In the genomic region with DNA sequence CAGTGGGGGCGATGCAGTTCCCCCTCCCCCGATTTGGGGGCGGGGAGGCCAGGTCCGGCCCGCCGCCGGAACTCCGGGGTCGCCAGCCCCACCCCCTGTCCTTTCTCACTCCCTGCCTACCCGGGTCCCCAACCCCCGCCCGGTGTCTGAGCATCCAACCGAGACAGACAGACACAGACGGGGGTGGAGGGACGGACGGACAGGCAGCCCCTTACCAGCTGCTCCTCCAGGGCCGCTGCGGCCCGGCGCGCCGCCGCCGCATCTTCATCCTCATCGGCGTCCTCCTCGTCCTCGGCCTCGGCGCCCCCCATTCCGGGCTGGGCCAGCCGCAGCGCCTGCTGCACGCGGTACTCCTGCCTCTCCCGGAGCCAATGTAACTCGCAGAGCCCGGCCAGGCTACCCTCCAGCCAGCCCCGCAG, we compare ENCODE assay signal across 6 cellular contexts. TPM values are rescaled to one million over a fixed set of nuclear protein-coding genes. Genes with fewer than 3 reads are reported as not detected.
DNase-seq lines count a peak whose midpoint lies in the region; ATAC-seq and TF ChIP-seq lines count a peak whose summit lies in the region.

No MANE protein-coding gene starts in this region.

- H3K4me1 ChIP-seq in BE2C = peaks cover 3% of the 10 kb centered on the region; the same call in 1 of the 2 replicates
- H3K4me1 ChIP-seq in KMS-11 (ENCODE audit: low read depth, poor library complexity, severe bottlenecking) = peaks cover 32% of the 10 kb centered on the region
- peaks cover 8 to 37% of the 10 kb centered on the region in 2 donors for H3K4me1 ChIP-seq in thoracic aorta (ENCODE audit: control insufficient read depth in 1 of 2, low read depth in 2 of 2)

- H3K79me2 ChIP-seq in KMS-11 (ENCODE audit: insufficient read depth, low read depth) = no peaks in the 10 kb centered on the region

- H3K27ac ChIP-seq in KMS-11 (no peak overlapping the region), thoracic aorta (peak overlapping the region; percentile 89 to 92)

- no peak overlapping the region for H3K9ac ChIP-seq in KMS-11

- peak overlapping the region; percentile 45 for H2AFZ ChIP-seq in KMS-11 (ENCODE audit: low read depth)

- H3K36me3 ChIP-seq in BE2C (no peaks in the 10 kb centered on the region), KMS-11 (ENCODE audit: insufficient read depth) (no peaks in the 10 kb centered on the region), thoracic aorta (no peaks in the 10 kb centered on the region)

- TF ChIP-seq CTCF in BE2C (IDR thresholded peaks at IDR 0.05; ENCODE audit: low read depth, low read length) (no peak), KMS-11 (conservative IDR thresholded peaks at IDR 0.05; ENCODE audit: low read depth, low read length) (no peak), thoracic aorta (IDR thresholded peaks at IDR 0.05) (no peak)

- peak; percentile 3 for ATAC-seq in thoracic aorta (ENCODE audit: insufficient number of reproducible peaks, low FRiP score, low read depth)

- H4K20me1 ChIP-seq in KMS-11 (ENCODE audit: insufficient read depth) = no peaks in the 10 kb centered on the region

- H3K4me3 ChIP-seq in BE2C (ENCODE audit: low read depth, low read length) (peak overlapping the region; percentile 66), KMS-11 (IDR thresholded peaks at IDR 0.05; ENCODE audit: insufficient read depth, low read depth, low read length) (no peak overlapping the region), thoracic aorta (peak overlapping the region; percentile 97)

- peak; percentile 47 for DNase-seq in BE2C
- DNase-seq in head of caudate nucleus = peak in 27 of 42 donors; percentile 18 to 68 (median 38)
- no peak for DNase-seq in thoracic aorta (ENCODE audit: low spot score)
- DNase-seq in EL = no peak
- no peak for DNase-seq in NCI-H1417 treated with DMSO at 0.1 percent for 48 hours (lab: John Stamatoyannopoulos, UW)

- peak overlapping the region; percentile 83 for H3K4me2 ChIP-seq in KMS-11

- intact Hi-C loops in head of caudate nucleus (cut with DNase I) = loop anchor here (1.0 to 10.0 kb wide), 3 partner anchors 46 to 136 kb away; a partner anchor contains a TSS

- H3K9me3 ChIP-seq in BE2C = no peaks in the 10 kb centered on the region
- no peaks in the 10 kb centered on the region for H3K9me3 ChIP-seq in thoracic aorta

- H3K27me3 ChIP-seq in BE2C = no peaks in the 10 kb centered on the region
- peaks cover 66% of the 10 kb centered on the region for H3K27me3 ChIP-seq in KMS-11 (ENCODE audit: insufficient read depth, low read depth)
- H3K27me3 ChIP-seq in thoracic aorta (replicated peaks; ENCODE audit: insufficient read depth) = no peaks in the 10 kb centered on the region

RNA-seq across cellular contexts. Expression of a gene that starts 0.4 kb away (rescaled TPM):
- 16.0 TPM for polyA plus RNA-seq in BE2C (2012; ENCODE audit: insufficient read depth, insufficient read length, low read depth)
- 100 to 1,000 TPM; 118 to 138 TPM for total RNA-seq in thoracic aorta

RNA-seq across cellular contexts. Expression of a gene that starts 24.6 kb away (rescaled TPM):
- polyA plus RNA-seq in BE2C (2012; ENCODE audit: insufficient read depth, insufficient read length, low read depth) = 2.4 TPM
- total RNA-seq in thoracic aorta = not detected

RNA-seq across cellular contexts. Expression of a gene that starts 35.7 kb away (rescaled TPM):
- 16.1 TPM for polyA plus RNA-seq in BE2C (2012; ENCODE audit: insufficient read depth, insufficient read length, low read depth)
- total RNA-seq in thoracic aorta = 100 to 1,000 TPM; 106 to 207 TPM

RNA-seq across cellular contexts. Expression of a gene that starts 56.3 kb away (rescaled TPM):
- polyA plus RNA-seq in BE2C (2012; ENCODE audit: insufficient read depth, insufficient read length, low read depth) = 48.9 TPM
- total RNA-seq in thoracic aorta = 10 to 100 TPM; 21.4 to 53.6 TPM

RNA-seq across cellular contexts. Expression of a gene that starts 59.5 kb away (rescaled TPM):
- polyA plus RNA-seq in BE2C (2012; ENCODE audit: insufficient read depth, insufficient read length, low read depth) = 263 TPM
- total RNA-seq in thoracic aorta = 100 to 1,000 TPM; 181 to 202 TPM

Comparison
In these comparisons a context has a peak if more than half of its experiments do, and no peak if none do; other contexts are left out.
1. DNase-seq: peak in BE2C (single experiment) and head of caudate nucleus (27 of 42); none in thoracic aorta (single experiment), EL (single experiment) and NCI-H1417 treated with DMSO at 0.1 percent for 48 hours (single experiment).